Comparison of ENCODE assay signal across 8 cellular contexts in the genomic region with DNA sequence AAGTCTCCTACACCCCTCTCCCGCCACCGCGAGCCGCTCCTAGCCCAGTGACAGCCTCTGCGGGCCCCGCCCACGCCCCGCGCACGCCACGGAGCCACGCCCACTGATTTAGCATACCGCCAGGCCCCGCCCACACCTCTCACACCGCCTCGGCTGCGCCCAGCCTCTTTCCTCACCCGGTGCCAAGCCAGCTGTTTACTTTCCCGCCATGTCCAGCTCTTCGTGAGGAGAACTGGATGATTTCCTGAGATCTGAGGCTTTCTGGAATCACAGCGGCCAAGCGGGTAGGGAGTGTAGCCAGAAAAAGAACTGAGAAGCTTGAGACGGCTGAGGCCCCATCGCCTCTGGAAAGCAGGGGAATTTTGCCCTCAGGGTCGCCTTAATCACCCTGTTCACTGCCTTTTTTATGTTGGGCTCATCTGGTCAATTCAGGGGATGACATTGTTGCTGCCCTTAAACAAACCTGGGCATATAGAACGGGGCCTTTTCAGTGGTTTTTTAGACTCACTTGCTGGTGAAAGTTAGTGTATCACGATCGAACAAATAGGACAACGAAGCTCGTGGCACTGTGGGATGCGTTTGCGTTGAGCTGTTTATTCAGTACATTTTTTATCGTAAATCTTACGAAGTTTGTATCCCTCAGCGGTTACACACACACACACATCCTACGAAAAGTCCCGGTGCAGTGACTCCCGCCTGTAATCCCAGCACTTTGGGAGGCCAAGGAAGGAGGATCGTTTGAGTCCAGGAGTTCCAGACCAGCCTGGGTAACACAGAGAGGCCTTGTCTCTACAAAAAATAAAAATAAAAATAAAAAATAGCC. TPM values are rescaled to one million over a fixed set of nuclear protein-coding genes. Genes with fewer than 3 reads are reported as not detected.
A peak's percentile ranks its signal among the peaks of the same experiment; 100 is the strongest.
DNase-seq lines count a peak whose midpoint lies in the region; ATAC-seq and TF ChIP-seq lines count a peak whose summit lies in the region.

A gene with protein sequence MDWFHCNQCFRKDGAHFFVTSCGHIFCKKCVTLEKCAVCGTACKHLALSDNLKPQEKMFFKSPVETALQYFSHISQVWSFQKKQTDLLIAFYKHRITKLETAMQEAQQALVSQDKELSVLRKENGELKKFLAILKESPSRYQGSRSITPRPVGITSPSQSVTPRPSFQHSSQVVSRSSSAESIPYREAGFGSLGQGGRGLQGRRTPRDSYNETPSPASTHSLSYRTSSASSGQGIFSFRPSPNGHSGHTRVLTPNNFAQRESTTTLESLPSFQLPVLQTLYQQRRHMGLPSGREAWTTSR (plus strand): TSS at position 165 of the 823 bp plus-strand sequence. CDS start 2,410 bp downstream, outside the sequence.

- no peak for TF ChIP-seq RAD21 in neural cell (conservative IDR thresholded peaks at IDR 0.05)

- H3K27ac ChIP-seq in SJCRH30 (no peak within 1 kb of the TSS), neural cell (ENCODE audit: low read length) (no peak within 1 kb of the TSS)

- H3K4me3 ChIP-seq in SJCRH30 (no peak within 1 kb of the TSS), neural cell (ENCODE audit: low read length) (peak within 1 kb of the TSS; percentile 52)

- H3K4me1 ChIP-seq in SJCRH30: no peaks in the 10 kb centered on the region

- no peaks in the 10 kb centered on the region for H3F3A ChIP-seq in neural cell (ENCODE audit: insufficient read depth, low read length, poor library complexity, severe bottlenecking)

- H3K9ac ChIP-seq in neural cell (ENCODE audit: low read length): no peak within 1 kb of the TSS

- H3K36me3 ChIP-seq in SJCRH30: no peaks in the 10 kb centered on the region
- H3K36me3 ChIP-seq in neural cell (ENCODE audit: insufficient read depth, low read length): no peaks in the 10 kb centered on the region

- no peaks in the 10 kb centered on the region for H3K9me2 ChIP-seq in neural cell (ENCODE audit: insufficient read depth, low read length)

- H3K9me3 ChIP-seq in SJCRH30 (replicated peaks) (no peaks in the 10 kb centered on the region), neural cell (ENCODE audit: low read length) (no peaks in the 10 kb centered on the region)

- TF ChIP-seq CTCF in neural cell (IDR thresholded peaks at IDR 0.05; ENCODE audit: poor library complexity, severe bottlenecking): no peak

- no peak within 1 kb of the TSS for H3K4me2 ChIP-seq in neural cell (ENCODE audit: low read length)

- H3K27me3 ChIP-seq in SJCRH30 (no peaks in the 10 kb centered on the region), neural cell (ENCODE audit: insufficient read depth, low read depth, low read length) (no peaks in the 10 kb centered on the region)

- no peak for TF ChIP-seq EP300 in neural cell (conservative IDR thresholded peaks at IDR 0.05; ENCODE audit: poor library complexity, severe bottlenecking)

- H2AFZ ChIP-seq in neural cell (ENCODE audit: low read depth, low read length): peak within 1 kb of the TSS; percentile 12

- H3K79me2 ChIP-seq in neural cell (replicated peaks; ENCODE audit: insufficient read depth, low read length): no peaks in the 10 kb centered on the region

- ATAC-seq in GM18867 (IDR thresholded peaks at IDR 0.05; ENCODE audit: unreplicated experiment): peak; percentile 61
- ATAC-seq in HG03439 (IDR thresholded peaks at IDR 0.05; ENCODE audit: unreplicated experiment): no peak

- peak; percentile 96 for DNase-seq in LoVo (ENCODE audit: low spot score)
- peak; percentile 93 for DNase-seq in SJCRH30
- peak; percentile 67 for DNase-seq in activated gamma-delta T cell treated with Interleukin-2 at 50 U/mL for 16 hours
- peak; percentile 71 for DNase-seq in foreskin melanocyte
- DNase-seq in stimulated activated naive CD4-positive, alpha-beta T cell (lab: John Stamatoyannopoulos, UW): peak; percentile 46 to 72 (median 69)

- H4K20me1 ChIP-seq in neural cell (ENCODE audit: insufficient read depth): no peaks in the 10 kb centered on the region

TF ChIP-seq in neural cell, 6 proteins besides CTCF, POLR2A, EP300 and RAD21:
- TF ChIP-seq TAF1 (IDR thresholded peaks at IDR 0.05; ENCODE audit: low read depth) (no peak), SMC3 (conservative IDR thresholded peaks at IDR 0.05; ENCODE audit: poor library complexity) (no peak), MXI1 (conservative IDR thresholded peaks at IDR 0.05; ENCODE audit: poor library complexity, severe bottlenecking) (no peak), EZH2 (IDR thresholded peaks at IDR 0.05; ENCODE audit: borderline replicate concordance, insufficient read depth, low read length, poor library complexity, severe bottlenecking) (no peak), POLR2AphosphoS5 (IDR thresholded peaks at IDR 0.05) (no peak)
- TF ChIP-seq, protein P1, sequence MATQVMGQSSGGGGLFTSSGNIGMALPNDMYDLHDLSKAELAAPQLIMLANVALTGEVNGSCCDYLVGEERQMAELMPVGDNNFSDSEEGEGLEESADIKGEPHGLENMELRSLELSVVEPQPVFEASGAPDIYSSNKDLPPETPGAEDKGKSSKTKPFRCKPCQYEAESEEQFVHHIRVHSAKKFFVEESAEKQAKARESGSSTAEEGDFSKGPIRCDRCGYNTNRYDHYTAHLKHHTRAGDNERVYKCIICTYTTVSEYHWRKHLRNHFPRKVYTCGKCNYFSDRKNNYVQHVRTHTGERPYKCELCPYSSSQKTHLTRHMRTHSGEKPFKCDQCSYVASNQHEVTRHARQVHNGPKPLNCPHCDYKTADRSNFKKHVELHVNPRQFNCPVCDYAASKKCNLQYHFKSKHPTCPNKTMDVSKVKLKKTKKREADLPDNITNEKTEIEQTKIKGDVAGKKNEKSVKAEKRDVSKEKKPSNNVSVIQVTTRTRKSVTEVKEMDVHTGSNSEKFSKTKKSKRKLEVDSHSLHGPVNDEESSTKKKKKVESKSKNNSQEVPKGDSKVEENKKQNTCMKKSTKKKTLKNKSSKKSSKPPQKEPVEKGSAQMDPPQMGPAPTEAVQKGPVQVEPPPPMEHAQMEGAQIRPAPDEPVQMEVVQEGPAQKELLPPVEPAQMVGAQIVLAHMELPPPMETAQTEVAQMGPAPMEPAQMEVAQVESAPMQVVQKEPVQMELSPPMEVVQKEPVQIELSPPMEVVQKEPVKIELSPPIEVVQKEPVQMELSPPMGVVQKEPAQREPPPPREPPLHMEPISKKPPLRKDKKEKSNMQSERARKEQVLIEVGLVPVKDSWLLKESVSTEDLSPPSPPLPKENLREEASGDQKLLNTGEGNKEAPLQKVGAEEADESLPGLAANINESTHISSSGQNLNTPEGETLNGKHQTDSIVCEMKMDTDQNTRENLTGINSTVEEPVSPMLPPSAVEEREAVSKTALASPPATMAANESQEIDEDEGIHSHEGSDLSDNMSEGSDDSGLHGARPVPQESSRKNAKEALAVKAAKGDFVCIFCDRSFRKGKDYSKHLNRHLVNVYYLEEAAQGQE (IDR thresholded peaks at IDR 0.05; ENCODE audit: borderline replicate concordance): no peak

RNA-seq across cellular contexts. Expression of the gene that starts here (rescaled TPM):
- not detected in 2 replicates for total RNA-seq in SJCRH30 (2014; rRNA removed; shearing (Covaris generic))
- not detected in 2 replicates for polyA plus RNA-seq in neural cell
- not detected in 2 replicates for polyA minus RNA-seq in neural cell

Comparison
In these comparisons a context has a peak if more than half of its experiments do, and no peak if none do; other contexts are left out.
1. Peak in DNase-seq in SJCRH30; RNA of the gene not detected or under 1 TPM.